In genomic region chr10:95451150-95451549, GRCh38 we compare ENCODE assay signal across 21 cellular contexts.
DNase-seq lines count a peak whose midpoint lies in the region; ATAC-seq and TF ChIP-seq lines count a peak whose summit lies in the region.
"Had no signal": no experiment of that assay in that cellular context is flagged by ENCODE, and none has a peak within 500 bp of the region (broad histone marks: within the 10 kb centered on the region; RNA-seq: fewer than 3 reads in every experiment).

No MANE protein-coding gene starts in this region.

- H3K36me3 Mint-ChIP-seq in MCF 10A (ENCODE audit: insufficient read depth, unreplicated experiment): no peaks in the 10 kb centered on the region

- H2AFZ ChIP-seq in hepatocyte: no peak overlapping the region
- H2AFZ ChIP-seq: PC-9 had no signal

- peaks cover 37% of the 10 kb centered on the region for H3K79me2 ChIP-seq in hepatocyte

- no peak overlapping the region for H3K4me3 Mint-ChIP-seq in MCF 10A (ENCODE audit: unreplicated experiment)

- peaks cover under 1% of the 10 kb centered on the region for H3K4me1 Mint-ChIP-seq in MCF 10A (ENCODE audit: insufficient read depth, unreplicated experiment)

- no peaks in the 10 kb centered on the region for H3K9me3 Mint-ChIP-seq in MCF 10A (ENCODE audit: unreplicated experiment)

- POLR2A ChIA-PET in MCF 10A (lab: Yijun Ruan, JAX): interaction anchor here (0.6 to 0.8 kb wide), 2 partner anchors 12 to 63 kb away, joined by 3 read pairs; no protein-coding TSS in a partner anchor

- TF ChIP-seq POLR2A in breast epithelium (IDR thresholded peaks at IDR 0.05) (no peak), GM18505 (IDR thresholded peaks at IDR 0.05; ENCODE audit: borderline replicate concordance, extremely low read depth, insufficient read depth, insufficient read length) (no peak)

- H3K27ac ChIP-seq in breast epithelium (peak overlapping the region; percentile 23 to 28), hepatocyte (peak overlapping the region; percentile 77), psoas muscle (peak overlapping the region; percentile 70)
- H3K27ac ChIP-seq: BLaER1 treated with 17β-estradiol and CSF1 and Interleukin-3, amounts not matched to agents 10 nM and 100 nM; PC-9 had no signal

- H3K36me3 ChIP-seq in breast epithelium (no peaks in the 10 kb centered on the region), hepatocyte (replicated peaks; ENCODE audit: insufficient read depth, low read depth) (no peaks in the 10 kb centered on the region), psoas muscle (ENCODE audit: insufficient read depth in 1 of 2, low read depth in 1 of 2) (no peaks in the 10 kb centered on the region)
- H3K36me3 ChIP-seq: BLaER1 treated with 17β-estradiol and CSF1 and Interleukin-3, amounts not matched to agents 10 nM and 100 nM had no signal

- no TSS peak for BruUV-seq in MCF 10A (replicated peaks; lab: Mats Ljungman, UMichigan)

- no peak for TF ChIP-seq CTCF in breast epithelium (IDR thresholded peaks at IDR 0.05)
- no peak for TF ChIP-seq CTCF in MCF 10A (IDR thresholded peaks at IDR 0.05; ENCODE audit: unreplicated experiment)
- TF ChIP-seq CTCF in hepatocyte (IDR thresholded peaks at IDR 0.05; ENCODE audit: poor library complexity): no peak
- TF ChIP-seq CTCF in psoas muscle (IDR thresholded peaks at IDR 0.05): no peak

- DNase-seq in breast epithelium (ENCODE audit: low spot score in 2 of 2) (no peak), MCF 10A (ENCODE audit: unreplicated experiment) (no peak), hepatocyte (ENCODE audit: low spot score) (no peak), psoas muscle (no peak)
- DNase-seq: 8988T; activated CD4-positive, alpha-beta T cell treated with anti-CD3 and anti-CD28 coated beads for 48 hours; activated naive CD4-positive, alpha-beta T cell; GOT3; hippocampal formation; NCI-H1092; NCI-H526 treated with DMSO at 0.1 percent for 48 hours; nucleus accumbens; stimulated activated CD4-positive, alpha-beta T cell treated with anti-CD3 and anti-CD28 coated beads, Interleukin-2, amount 100 ng/mL, for 48 hours had no signal

- no peak overlapping the region for H3K27ac Mint-ChIP-seq in MCF 10A (ENCODE audit: low read depth, unreplicated experiment)

- CTCF ChIA-PET in MCF 10A (lab: Yijun Ruan, JAX): interaction anchor here (0.6 to 1.6 kb wide), 4 partner anchors 20 to 74 kb away, joined by 3 to 6 read pairs (median 4); no protein-coding TSS in a partner anchor

- no peaks in the 10 kb centered on the region for H3K27me3 Mint-ChIP-seq in MCF 10A (ENCODE audit: insufficient read depth, unreplicated experiment)

- no peaks in the 10 kb centered on the region for H3K9me2 ChIP-seq in hepatocyte (replicated peaks; ENCODE audit: insufficient read depth)

- H3K4me3 ChIP-seq in breast epithelium: no peak overlapping the region
- no peak overlapping the region for H3K4me3 ChIP-seq in hepatocyte
- peak overlapping the region; percentile 24 for H3K4me3 ChIP-seq in psoas muscle
- H3K4me3 ChIP-seq: BLaER1 treated with 17β-estradiol and CSF1 and Interleukin-3, amounts not matched to agents 10 nM and 100 nM; K562; PC-9 had no signal

- no peaks in the 10 kb centered on the region for H4K20me1 ChIP-seq in hepatocyte (ENCODE audit: insufficient read depth, poor library complexity, severe bottlenecking)
- H4K20me1 ChIP-seq: BLaER1 treated with 17β-estradiol and CSF1 and Interleukin-3, amounts not matched to agents 10 nM and 100 nM had no signal

- no peaks in the 10 kb centered on the region for H3K9me3 ChIP-seq in breast epithelium
- H3K9me3 ChIP-seq in hepatocyte (ENCODE audit: low read depth): no peaks in the 10 kb centered on the region
- H3K9me3 ChIP-seq in psoas muscle: no peaks in the 10 kb centered on the region
- H3K9me3 ChIP-seq: BLaER1 treated with 17β-estradiol and CSF1 and Interleukin-3, amounts not matched to agents 10 nM and 100 nM had no signal

- H3K27me3 ChIP-seq in breast epithelium (no peaks in the 10 kb centered on the region), hepatocyte (no peaks in the 10 kb centered on the region), psoas muscle (ENCODE audit: insufficient read depth in 3 of 3, low read length in 2 of 3) (no peaks in the 10 kb centered on the region)
- H3K27me3 ChIP-seq: BLaER1 treated with 17β-estradiol and CSF1 and Interleukin-3, amounts not matched to agents 10 nM and 100 nM had no signal

- H3K4me1 ChIP-seq in breast epithelium (peaks cover 0 to 6% of the 10 kb centered on the region in 2 donors), hepatocyte (ENCODE audit: insufficient read depth) (peaks cover 27% of the 10 kb centered on the region), psoas muscle (peaks cover 51% of the 10 kb centered on the region)

- intact Hi-C loops in breast epithelium (cut with DNase I; ENCODE audit: low total_unique reads): no loop called here
- intact Hi-C loops in MCF 10A (cut with micrococcal nuclease): no loop called here
- intact Hi-C loops in psoas muscle (cut with DNase I): no loop called here

- WGBS in hepatocyte (ENCODE audit: low lambda C conversion rate, missing lambda C conversion rate): 61% methylated on average over 5 of the region's 5 CpGs
- WGBS in psoas muscle, 3 donors: 28 to 36% (median 35%) methylated on average over 5 of the region's 5 CpGs

- ATAC-seq in psoas muscle (peak in 3 of 4 donors; percentile 33 to 69 (median 60)), GM18861 (IDR thresholded peaks at IDR 0.05; ENCODE audit: unreplicated experiment) (no peak), HG03025 (IDR thresholded peaks at IDR 0.05; ENCODE audit: low FRiP score, unreplicated experiment) (no peak), HG03460 (IDR thresholded peaks at IDR 0.05; ENCODE audit: unreplicated experiment) (no peak), GM18505 (IDR thresholded peaks at IDR 0.05; ENCODE audit: unreplicated experiment) (no peak)
- ATAC-seq: esophagus mucosa, K562 had no signal

- peak overlapping the region; percentile 41 for H3K4me2 ChIP-seq in hepatocyte
- H3K4me2 ChIP-seq: PC-9 had no signal

Comparison
In these comparisons a context has a peak if more than half of its experiments do, and no peak if none do; other contexts are left out.
1. H3K27ac ChIP-seq: peak in every context shown above with its lines; median percentile 77 in hepatocyte; 70 in psoas muscle; 26 in breast epithelium.
2. ATAC-seq: peak in psoas muscle (3 of 4); none in GM18861 (single experiment), HG03025 (single experiment), HG03460 (single experiment) and GM18505 (single experiment).